Comparison of ENCODE assay signal across 9 cellular contexts in genomic region chr4:2862528-2862927, GRCh38. TPM values are rescaled to one million over a fixed set of nuclear protein-coding genes. Genes with fewer than 3 reads are reported as not detected.
DNase-seq lines count a peak whose midpoint lies in the region; ATAC-seq and TF ChIP-seq lines count a peak whose summit lies in the region.
"Had no signal": no experiment of that assay in that cellular context is flagged by ENCODE, and none has a peak within 500 bp of the region (broad histone marks: within the 10 kb centered on the region; RNA-seq: fewer than 3 reads in every experiment).

No MANE protein-coding gene starts in this region.

- TF ChIP-seq CTCF in GM23338 (conservative IDR thresholded peaks at IDR 0.05; ENCODE audit: low read depth in 2 of 2) = no peak
- TF ChIP-seq CTCF in right atrium auricular region (IDR thresholded peaks at IDR 0.05) = no peak
- no peak for TF ChIP-seq CTCF in spleen (IDR thresholded peaks at IDR 0.05 in 8 of 11, conservative IDR thresholded peaks at IDR 0.05 in 3 of 11)

- peaks cover 6% of the 10 kb centered on the region for H4K20me1 ChIP-seq in GM23338 (replicated peaks; ENCODE audit: insufficient read depth)
- H4K20me1 ChIP-seq in Karpas-422 (ENCODE audit: insufficient read depth, low read depth, low read length) = peaks cover 64% of the 10 kb centered on the region

- H3K79me2 ChIP-seq in GM23338 (replicated peaks; ENCODE audit: insufficient read depth) = peaks cover 92% of the 10 kb centered on the region
- peaks cover 8% of the 10 kb centered on the region; the same call in 1 of the 2 replicates for H3K79me2 ChIP-seq in Karpas-422 (ENCODE audit: low read length)

- H3K36me3 ChIP-seq in GM23338 (ENCODE audit: insufficient read depth) (no peaks in the 10 kb centered on the region), right atrium auricular region (no peaks in the 10 kb centered on the region), spleen (peaks cover 0 to under 1% (median 0%) of the 10 kb centered on the region in 6 donors), Karpas-422 (ENCODE audit: insufficient read depth, low read length) (no peaks in the 10 kb centered on the region)

- intact Hi-C loops in spleen (cut with DNase I; ENCODE audit: low total_unique reads) = no loop called here

- H3K27me3 Mint-ChIP-seq in GM23338 (ENCODE audit: insufficient read depth, low read depth, poor library complexity) = peaks cover 2% of the 10 kb centered on the region

- DNase-seq in GM23338 (ENCODE audit: low spot score) (peak; percentile 75), T1000 (lab: John Stamatoyannopoulos, UW) (peak; percentile 42), right atrium auricular region (ENCODE audit: low spot score) (no peak), spleen (no peak), NCI-H2227 (lab: John Stamatoyannopoulos, UW; ENCODE audit: unreplicated experiment) (no peak), Karpas-422 (no peak)
- DNase-seq: activated CD8-positive, alpha-beta memory T cell treated with anti-CD3 and anti-CD28 coated beads, Interleukin-2, amount 50 U/mL, for 4 hours had no signal

- H3K27ac ChIP-seq in GM23338 (ENCODE audit: low read depth) = peak overlapping the region; percentile 84
- peak overlapping the region; percentile 69 to 74 for H3K27ac ChIP-seq in right atrium auricular region
- peak overlapping the region in 5 of 8 donors; percentile 62 to 74 (median 72) for H3K27ac ChIP-seq in spleen
- no peak overlapping the region for H3K27ac ChIP-seq in Karpas-422 (ENCODE audit: low read length)

- peak overlapping the region; percentile 15; the same call in 1 of the 2 replicates for H3K4me3 ChIP-seq in GM23338
- H3K4me3 ChIP-seq in right atrium auricular region = no peak overlapping the region
- no peak overlapping the region for H3K4me3 ChIP-seq in spleen
- H3K4me3 ChIP-seq in Karpas-422 (ENCODE audit: low read length) = no peak overlapping the region

- H3K4me3 Mint-ChIP-seq in GM23338 = peak overlapping the region; percentile 12; the same call in 1 of the 3 replicates

- no peak for TF ChIP-seq POLR2A in spleen (IDR thresholded peaks at IDR 0.05)

- no peaks in the 10 kb centered on the region for H3K36me3 Mint-ChIP-seq in GM23338 (ENCODE audit: low read depth)

- no peak overlapping the region for H3K9ac ChIP-seq in Karpas-422 (ENCODE audit: low read length)

- H3K9me3 Mint-ChIP-seq in GM23338 = no peaks in the 10 kb centered on the region

- H2AFZ ChIP-seq in GM23338 (no peak overlapping the region), Karpas-422 (ENCODE audit: low read length) (no peak overlapping the region)

- 56 to 76% (median 69%) methylated on average over 1 of the region's 1 CpG for WGBS in spleen, 5 donors

- H3K27ac Mint-ChIP-seq in GM23338 = peak overlapping the region; percentile 75

- peak overlapping the region; percentile 61 for H3K4me2 ChIP-seq in GM23338
- no peak overlapping the region for H3K4me2 ChIP-seq in Karpas-422 (ENCODE audit: low read depth, low read length, poor library complexity, severe bottlenecking)

- 0 out of 2 replicates have a peak, but pooled peaks cover 2% of the 10 kb centered on the region for H3F3A ChIP-seq in GM23338 (replicated peaks; ENCODE audit: low read depth)

- H3K4me1 Mint-ChIP-seq in GM23338 = peaks cover 59% of the 10 kb centered on the region

- no peaks in the 10 kb centered on the region for H3K9me2 ChIP-seq in GM23338 (ENCODE audit: insufficient read depth)
- no peaks in the 10 kb centered on the region for H3K9me2 ChIP-seq in Karpas-422 (replicated peaks; ENCODE audit: insufficient read depth, low read length)

- H3K27me3 ChIP-seq in GM23338 (ENCODE audit: insufficient read depth) = no peaks in the 10 kb centered on the region
- H3K27me3 ChIP-seq in right atrium auricular region = no peaks in the 10 kb centered on the region
- H3K27me3 ChIP-seq in spleen (replicated peaks in 1 of 7) = no peaks in the 10 kb centered on the region
- H3K27me3 ChIP-seq in Karpas-422 (ENCODE audit: low read length) = no peaks in the 10 kb centered on the region

- ATAC-seq in GM23338 (peak; percentile 50), HG02981 (IDR thresholded peaks at IDR 0.05; ENCODE audit: unreplicated experiment) (no peak), GM18867 (IDR thresholded peaks at IDR 0.05; ENCODE audit: unreplicated experiment) (no peak)

- H3K9me3 ChIP-seq in right atrium auricular region (no peaks in the 10 kb centered on the region), spleen (no peaks in the 10 kb centered on the region), Karpas-422 (ENCODE audit: low read length) (no peaks in the 10 kb centered on the region)

- H3K4me1 ChIP-seq in GM23338 (ENCODE audit: insufficient read depth) = peaks cover 64% of the 10 kb centered on the region
- peaks cover 0 to 99% of the 10 kb centered on the region in 2 donors for H3K4me1 ChIP-seq in right atrium auricular region
- H3K4me1 ChIP-seq in spleen = peaks cover 77 to 100% (median 98%) of the 10 kb centered on the region in 6 donors
- H3K4me1 ChIP-seq in Karpas-422 (ENCODE audit: low read length) = peaks cover 22% of the 10 kb centered on the region

TF ChIP-seq in GM23338, 12 proteins besides CTCF, POLR2A, EP300 and RAD21:
- TF ChIP-seq ZNF331 (CRISPR knock-in tag; IDR thresholded peaks at IDR 0.05; ENCODE audit: low read depth) = no peak

RNA-seq across cellular contexts. Expression of gene ADD1, which starts 18.9 kb away (rescaled TPM):
- 126 and 144 TPM in 2 replicates for total RNA-seq in GM23338 (2014; rRNA removed; shearing (Covaris generic))
- polyA plus RNA-seq in GM23338 (2016; fragmentation: Nextera tagmentation; extraction: Ambion mirVana) (119 and 126 TPM in 2 replicates), spleen (100 to 1,000 TPM; 175 to 224 (median 194) TPM)
- total RNA-seq in right atrium auricular region (100 to 1,000 TPM; 171 to 196 TPM), spleen (100 to 1,000 TPM; 260 to 348 (median 295) TPM)
- total RNA-seq in Karpas-422 (2014; rRNA removed; shearing (Covaris generic); ENCODE audit: low replicate concordance) = 62.9 and 69.7 TPM in 2 replicates

Comparison
In these comparisons a context has a peak if more than half of its experiments do, and no peak if none do; other contexts are left out.
1. DNase-seq: peak in GM23338 (single experiment) and T1000 (single experiment); none in right atrium auricular region (single experiment), spleen (single experiment), NCI-H2227 (single experiment) and Karpas-422 (single experiment).